Comparison of ENCODE assay signal across 8 cellular contexts in genomic region chr19:4457654-4458406, GRCh38. TPM values are rescaled to one million over a fixed set of nuclear protein-coding genes. Genes with fewer than 3 reads are reported as not detected.
A peak's percentile ranks its signal among the peaks of the same experiment; 100 is the strongest.
DNase-seq lines count a peak whose midpoint lies in the region; ATAC-seq and TF ChIP-seq lines count a peak whose summit lies in the region.

TSS of gene UBXN6 (minus strand) at chr19:4457794. CDS start at chr19:4457697, 97 bp downstream.

- peak; percentile 38 for TF ChIP-seq POLR2A in transverse colon (IDR thresholded peaks at IDR 0.05)

- H3K36me3 ChIP-seq in adipocyte (ENCODE audit: control insufficient read depth, insufficient read depth, low read length, severe bottlenecking): peaks cover 9% of the 10 kb centered on the region
- H3K36me3 ChIP-seq in trophoblast cell (ENCODE audit: control insufficient read depth in 1 of 2, insufficient read depth in 2 of 2, low read length in 2 of 2): peaks cover 8 to 11% of the 10 kb centered on the region in 2 experiments
- peaks cover 0 to 10% (median 4%) of the 10 kb centered on the region in 4 donors for H3K36me3 ChIP-seq in transverse colon

- H3K9me3 ChIP-seq in adipocyte (ENCODE audit: control insufficient read depth, low read length) (no peaks in the 10 kb centered on the region), trophoblast cell (ENCODE audit: insufficient read depth, low read depth, low read length) (no peaks in the 10 kb centered on the region), transverse colon (no peaks in the 10 kb centered on the region)

- no CpG with 5 or more reads among the region's 52 CpGs for WGBS in trophoblast cell (ENCODE audit: extremely low coverage, insufficient coverage, insufficient read length)
- WGBS in transverse colon (ENCODE audit: low coverage in 1 of 2), 2 donors: 12 to 50% methylated on average over 4 to 52 of the region's 52 CpGs

- in situ Hi-C loops in transverse colon (cut with MboI; ENCODE audit: low pct_ligation_motif_present in 1 of 4, low pct_unique_long_range_greater_than_20kb in 1 of 4, low sequenced_read_pairs in 3 of 4): no loop called here

- peak within 1 kb of the TSS; percentile 85 for H3K4me2 ChIP-seq in trophoblast cell (ENCODE audit: low read length)

- H3K4ac ChIP-seq in trophoblast cell (ENCODE audit: low read depth, low read length): peak within 1 kb of the TSS; percentile 81

- peak within 1 kb of the TSS; percentile 76 for H3K4me3 ChIP-seq in GM12864 (ENCODE audit: low read depth, low read length)
- H3K4me3 ChIP-seq in adipocyte (ENCODE audit: low read length): peak within 1 kb of the TSS; percentile 99
- H3K4me3 ChIP-seq in trophoblast cell (ENCODE audit: low read depth, low read length): peak within 1 kb of the TSS; percentile 89
- H3K4me3 ChIP-seq in transverse colon: peak within 1 kb of the TSS; percentile 74 to 95 (median 86)

- H4K8ac ChIP-seq in trophoblast cell (ENCODE audit: low read depth, low read length): peak within 1 kb of the TSS; percentile 97

- H3K79me1 ChIP-seq in trophoblast cell (ENCODE audit: low read length): peaks cover 5% of the 10 kb centered on the region

- DNase-seq in GM12864 (ENCODE audit: low read depth) (peak; percentile 97), NCI-H1436 (lab: John Stamatoyannopoulos, UW) (peak; percentile 97), T follicular helper cell (ENCODE audit: low read depth) (peak; percentile 98), adipocyte (ENCODE audit: low read depth) (peak; percentile 99), cardiac septum (ENCODE audit: low spot score) (peak; percentile 99), trophoblast cell (peak; percentile 95 to 98), transverse colon (peak; percentile 98)

- intact Hi-C loops in cardiac septum (cut with DNase I) (loop anchor here (5.0 kb wide), 1 partner anchor 56 kb away; the partner anchor contains the start of genes CHAF1A and SH3GL1), transverse colon (cut with DNase I; ENCODE audit: low total_unique reads) (no loop called here)

- H3K27me3 ChIP-seq in adipocyte (replicated peaks; ENCODE audit: control insufficient read depth, insufficient read depth, low read length) (no peaks in the 10 kb centered on the region), trophoblast cell (ENCODE audit: insufficient read depth, low read length) (no peaks in the 10 kb centered on the region), transverse colon (no peaks in the 10 kb centered on the region)

- peak within 1 kb of the TSS; percentile 95 for H3K18ac ChIP-seq in trophoblast cell (ENCODE audit: low read length)

- H3K23ac ChIP-seq in trophoblast cell (ENCODE audit: low read length): no peak within 1 kb of the TSS

- peak within 1 kb of the TSS; percentile 77 for H2AFZ ChIP-seq in trophoblast cell (ENCODE audit: insufficient read depth, low read length, poor library complexity)

- H3K4me1 ChIP-seq in adipocyte (ENCODE audit: control insufficient read depth, insufficient read depth, low read length) (peaks cover 33% of the 10 kb centered on the region), trophoblast cell (ENCODE audit: control insufficient read depth in 1 of 2, insufficient read depth in 2 of 2, low read length in 2 of 2) (peaks cover 3 to 8% of the 10 kb centered on the region in 2 experiments), transverse colon (peaks cover 15 to 29% (median 22%) of the 10 kb centered on the region in 4 donors)

- ATAC-seq in HG02798 (IDR thresholded peaks at IDR 0.05; ENCODE audit: poor library complexity, unreplicated experiment): peak; percentile 95

- no peak for TF ChIP-seq EP300 in transverse colon (IDR thresholded peaks at IDR 0.05; ENCODE audit: low read depth)

- H2BK12ac ChIP-seq in trophoblast cell (ENCODE audit: low read length): peak within 1 kb of the TSS; percentile 23

- TF ChIP-seq CTCF in GM12864 (IDR thresholded peaks at IDR 0.05; ENCODE audit: low read depth, low read length, missing control alignments) (no peak), transverse colon (IDR thresholded peaks at IDR 0.05) (peak in 3 of 5 experiments; percentile 8 to 54 (median 35))

- H3K9ac ChIP-seq in adipocyte (ENCODE audit: low read length): peak within 1 kb of the TSS; percentile 99
- H3K9ac ChIP-seq in trophoblast cell (ENCODE audit: low read length): peak within 1 kb of the TSS; percentile 95

- H4K91ac ChIP-seq in trophoblast cell (ENCODE audit: low read depth, low read length): peak within 1 kb of the TSS; percentile 98

- peak within 1 kb of the TSS; percentile 88 for H4K12ac ChIP-seq in trophoblast cell (ENCODE audit: low read depth, low read length)

- H3K79me2 ChIP-seq in trophoblast cell (ENCODE audit: control insufficient read depth, insufficient read depth, low read length, poor library complexity): peaks cover 7% of the 10 kb centered on the region

- H2AK5ac ChIP-seq in trophoblast cell (ENCODE audit: low read length): peak within 1 kb of the TSS; percentile 11

- peak within 1 kb of the TSS; percentile 92 for H2BK5ac ChIP-seq in trophoblast cell (ENCODE audit: low read depth, low read length, poor library complexity)

- peak within 1 kb of the TSS; percentile 95 for H3K27ac ChIP-seq in trophoblast cell (ENCODE audit: low read depth, low read length)
- peak within 1 kb of the TSS; percentile 86 to 96 (median 93) for H3K27ac ChIP-seq in transverse colon

- peak within 1 kb of the TSS; percentile 83 for H3K14ac ChIP-seq in trophoblast cell (ENCODE audit: low read length)

- peak within 1 kb of the TSS; percentile 86 for H2BK120ac ChIP-seq in trophoblast cell (ENCODE audit: insufficient read depth, low read length, poor library complexity)

RNA-seq across cellular contexts. Expression of gene UBXN6, which starts in this region (rescaled TPM):
- total RNA-seq in cardiac septum (102 TPM), transverse colon (100 to 1,000 TPM in 2 of 4 donors, 10 to 100 TPM in 2; 72.2 to 314 (median 132) TPM)
- polyA plus RNA-seq in trophoblast cell (2013): 41.6 and 44.8 TPM in 2 replicates

Comparison
In these comparisons a context has a peak if more than half of its experiments do, and no peak if none do; other contexts are left out.
1. Peak in every context shown above with its lines: DNase-seq, ATAC-seq, H3K4me3 ChIP-seq and H3K27ac ChIP-seq.